In genomic region chr4:108649863-108650211, GRCh38 we compare ENCODE assay signal across 1 cellular context.
TF ChIP-seq lines count a peak whose summit lies in the region.

No MANE protein-coding gene starts in this region.

TF ChIP-seq in GM12878, 131 proteins besides CTCF, POLR2A, EP300 and RAD21 (continued from another document):
- TF ChIP-seq E2F8 (IDR thresholded peaks at IDR 0.05; ENCODE audit: low read depth, partially characterized antibody), result no peak
- TF ChIP-seq NBN (IDR thresholded peaks at IDR 0.05), result no peak
- TF ChIP-seq CHD1 (IDR thresholded peaks at IDR 0.05; ENCODE audit: low read depth, low read length), result 0 out of 2 replicates have a peak, but pooled peaks have one; percentile 43
- no peak for TF ChIP-seq POU2F2 (IDR thresholded peaks at IDR 0.05; ENCODE audit: borderline replicate concordance, low read depth, low read length)
- no peak for TF ChIP-seq TCF12 (IDR thresholded peaks at IDR 0.05; ENCODE audit: low read depth, low read length)
